Comparison of ENCODE assay signal across 8 cellular contexts in genomic region chr1:50959913-50960844, GRCh38. TPM values are rescaled to one million over a fixed set of nuclear protein-coding genes. Genes with fewer than 3 reads are reported as not detected.
DNase-seq lines count a peak whose midpoint lies in the region; ATAC-seq and TF ChIP-seq lines count a peak whose summit lies in the region.

Gene FAF1 (minus strand): TSS chr1:50960267. CDS start chr1:50959811, 456 bp downstream.

- no peaks in the 10 kb centered on the region for H3K36me3 Mint-ChIP-seq in CD14-positive monocyte

- under 1% methylated on average over 80 of the region's 80 CpGs for WGBS in liver

- no peaks in the 10 kb centered on the region for H3K36me3 ChIP-seq in liver (ENCODE audit: control insufficient read depth in 4 of 4, insufficient read depth in 3 of 4, low read depth in 1 of 4, low read length in 3 of 4)

- H3K4me3 Mint-ChIP-seq in CD14-positive monocyte = peak within 1 kb of the TSS; percentile 91 to 92

- H3K27me3 Mint-ChIP-seq in CD14-positive monocyte (ENCODE audit: low read depth in 3 of 3) = peaks cover 0 to 2% (median 0%) of the 10 kb centered on the region in 3 donors

- H3K9me3 ChIP-seq in liver (ENCODE audit: control insufficient read depth in 4 of 4, low read length in 3 of 4) = no peaks in the 10 kb centered on the region

- H3K4me3 ChIP-seq in liver (ENCODE audit: low read depth in 1 of 3, low read length in 3 of 3) = peak within 1 kb of the TSS; percentile 94 to 99 (median 97)

- peak; percentile 21 to 47 for TF ChIP-seq RAD21 in liver (IDR thresholded peaks at IDR 0.05)

- H3K27ac Mint-ChIP-seq in CD14-positive monocyte = peak within 1 kb of the TSS; percentile 88 to 96 (median 92)

- TF ChIP-seq CTCF in CD14-positive monocyte (IDR thresholded peaks at IDR 0.05) (no peak), liver (IDR thresholded peaks at IDR 0.05; ENCODE audit: low read depth, low read length, missing input control) (peak; percentile 20)

- peaks cover 6 to 13% (median 9%) of the 10 kb centered on the region in 4 donors for H3K4me1 ChIP-seq in liver (ENCODE audit: control insufficient read depth in 4 of 4, insufficient read depth in 4 of 4, low read length in 3 of 4)

- DNase-seq in CD14-positive monocyte (ENCODE audit: low spot score) (peak; percentile 96), NCI-H748 (lab: John Stamatoyannopoulos, UW; ENCODE audit: unreplicated experiment) (peak; percentile 100), dermis microvascular lymphatic vessel endothelial cell (ENCODE audit: low read depth in 2 of 2) (peak; percentile 96 to 98)
- DNase-seq in activated CD4-positive, alpha-beta T cell treated with anti-CD3 and anti-CD28 coated beads, Interleukin-2, amount 50 U/mL, for 48 hours = peak; percentile 94 to 96
- DNase-seq in stimulated activated CD4-positive, alpha-beta T cell treated with anti-CD3 and anti-CD28 coated beads, Interleukin-4, amount 100 ng/mL, for 24 hours = peak; percentile 96

- H3K4me1 Mint-ChIP-seq in CD14-positive monocyte = peaks cover 23% of the 10 kb centered on the region

- peak within 1 kb of the TSS; percentile 81 to 87 for H3K27ac ChIP-seq in liver (ENCODE audit: low read depth in 1 of 2, low read length in 2 of 2)

- intact Hi-C loops in CD14-positive monocyte (cut with micrococcal nuclease) = loop anchor here in 1 of 2 donors (10.0 kb wide), 2 partner anchors 215 to 555 kb away; partner anchors contain the start of gene EPS15

- peak within 1 kb of the TSS; percentile 77 to 89 for H3K9ac ChIP-seq in liver (ENCODE audit: low read depth in 1 of 2, low read length in 2 of 2)

- ATAC-seq in GM19328 (IDR thresholded peaks at IDR 0.05; ENCODE audit: unreplicated experiment) = peak; percentile 82
- ATAC-seq in HG03520 (IDR thresholded peaks at IDR 0.05; ENCODE audit: unreplicated experiment) = peak; percentile 82

- no peaks in the 10 kb centered on the region for H3K27me3 ChIP-seq in liver (ENCODE audit: control insufficient read depth in 4 of 4, insufficient read depth in 4 of 4, low read length in 3 of 4)

- no peaks in the 10 kb centered on the region for H3K9me3 Mint-ChIP-seq in CD14-positive monocyte

TF ChIP-seq in liver, 16 proteins besides CTCF, POLR2A, EP300 and RAD21:
- peak; percentile 47 to 76 for TF ChIP-seq RXRA (IDR thresholded peaks at IDR 0.05)
- peak; percentile 72 for TF ChIP-seq ZBTB33 (IDR thresholded peaks at IDR 0.05)
- peak; percentile 42 to 93 for TF ChIP-seq EGR1 (IDR thresholded peaks at IDR 0.05; ENCODE audit: low read depth in 2 of 2)
- no peak for TF ChIP-seq JUND (IDR thresholded peaks at IDR 0.05)
- TF ChIP-seq MAX (IDR thresholded peaks at IDR 0.05) = peak; percentile 81
- peak in 1 of 2 donors; percentile 81 for TF ChIP-seq GABPA (IDR thresholded peaks at IDR 0.05 in 1 of 2, conservative IDR thresholded peaks at IDR 0.05 in 1 of 2)
- TF ChIP-seq FOXA1 (IDR thresholded peaks at IDR 0.05) = peak; percentile 67
- peak; percentile 71 for TF ChIP-seq YY1 (IDR thresholded peaks at IDR 0.05)
- no peak for TF ChIP-seq NR2F2 (IDR thresholded peaks at IDR 0.05)
- no peak for TF ChIP-seq ATF3 (IDR thresholded peaks at IDR 0.05)
- TF ChIP-seq FOXA2 (IDR thresholded peaks at IDR 0.05) = peak; percentile 23
- TF ChIP-seq REST (IDR thresholded peaks at IDR 0.05) = no peak
- peak; percentile 67 for TF ChIP-seq TAF1 (conservative IDR thresholded peaks at IDR 0.05)
- TF ChIP-seq SP1 (IDR thresholded peaks at IDR 0.05) = peak; percentile 74
- no peak for TF ChIP-seq HNF4G (IDR thresholded peaks at IDR 0.05)
- peak in 1 of 2 donors; percentile 26 for TF ChIP-seq HNF4A (conservative IDR thresholded peaks at IDR 0.05)
TF ChIP-seq in liver: peak in this region for 11.

RNA-seq across cellular contexts. Expression of gene FAF1, which starts in this region (rescaled TPM):
- 10 to 100 TPM; 16.9 to 29.6 TPM for polyA plus RNA-seq in CD14-positive monocyte
- 23.7 and 25.0 TPM in 2 replicates for total RNA-seq in dermis microvascular lymphatic vessel endothelial cell
- 10 to 100 TPM; 16.9 to 45.0 TPM for total RNA-seq in liver
- 10 to 100 TPM in 1 of 2 donors, 1 to 10 TPM in 1; 8.6 to 19.4 TPM for polyA plus RNA-seq in liver

Comparison
In these comparisons a context has a peak if more than half of its experiments do, and no peak if none do; other contexts are left out.
1. Peak in every context shown above with its lines: DNase-seq, ATAC-seq, H3K4me3 ChIP-seq and H3K27ac ChIP-seq.